7 cellular contexts compared by ENCODE assay signal in the genomic region with DNA sequence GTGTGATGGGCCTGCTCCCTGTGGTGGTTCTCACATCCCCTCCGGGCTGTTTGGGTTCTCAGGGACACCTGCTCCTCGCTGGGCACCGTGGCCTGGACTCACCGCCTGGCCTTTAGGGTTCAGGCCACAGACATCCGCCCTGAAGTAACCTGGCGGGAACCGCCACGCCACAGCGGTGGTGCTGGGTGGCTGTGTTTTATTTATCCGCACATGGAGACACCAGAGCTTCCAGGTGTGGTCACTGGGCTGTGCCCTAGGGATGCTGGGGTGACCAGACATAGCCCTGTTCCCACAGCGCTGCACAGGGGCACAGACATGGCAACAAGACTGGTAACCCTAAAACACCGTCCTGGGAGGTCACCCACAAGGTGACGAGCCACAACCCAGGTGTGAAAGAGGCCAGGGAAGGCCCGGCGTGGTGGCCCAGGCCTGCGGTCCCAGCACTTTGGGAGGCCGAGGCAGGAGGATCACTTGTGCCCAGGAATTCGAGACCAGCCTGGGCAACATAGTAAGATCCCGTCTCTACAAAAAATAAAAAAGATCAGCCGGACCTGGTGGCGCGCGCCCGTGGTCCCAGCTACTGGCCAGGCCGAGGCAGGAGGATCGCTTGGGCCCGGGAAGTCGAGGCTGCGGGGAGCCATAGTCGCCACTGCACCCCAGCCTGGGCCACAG. TPM values are rescaled to one million over a fixed set of nuclear protein-coding genes. Genes with fewer than 3 reads are reported as not detected.
DNase-seq lines count a peak whose midpoint lies in the region; ATAC-seq and TF ChIP-seq lines count a peak whose summit lies in the region.

No MANE protein-coding gene starts in this region.

- no peaks in the 10 kb centered on the region for H3K9me3 Mint-ChIP-seq in activated naive CD4-positive, alpha-beta T cell treated with anti-CD3 and anti-CD28 coated beads, Interleukin-2, amount 50 U/mL, for 72 hours
- H3K9me3 Mint-ChIP-seq in stimulated activated naive B cell treated with anti-CD40 and anti-IgM and Interleukin-4, amounts not matched to agents 10 μg/mL and 1 μg/mL and 100 μg/mL, for 72 hours: no peaks in the 10 kb centered on the region

- H3K4me1 ChIP-seq in HEK293 (ENCODE audit: control insufficient read depth, insufficient read depth, low read length): peaks cover 18% of the 10 kb centered on the region
- H3K4me1 ChIP-seq in iPS-18a (ENCODE audit: control insufficient read depth, low read depth, low read length): peaks cover 16% of the 10 kb centered on the region

- peaks cover 69% of the 10 kb centered on the region for H3K27me3 ChIP-seq in iPS-18a (ENCODE audit: control insufficient read depth, insufficient read depth, low read length)

- H3K4me3 ChIP-seq in HEK293 (ENCODE audit: low read depth, low read length) (peak overlapping the region; percentile 52), iPS-18a (ENCODE audit: low read length) (peak overlapping the region; percentile 30)

- no peak overlapping the region for H3K9ac ChIP-seq in iPS-18a (ENCODE audit: low read length)

- CTCF ChIA-PET in HEK293 (lab: Yijun Ruan, JAX): no interaction called here

- DNase-seq in activated naive CD4-positive, alpha-beta T cell treated with anti-CD3 and anti-CD28 coated beads, Interleukin-2, amount 50 U/mL, for 72 hours (ENCODE audit: low spot score in 2 of 2): no peak
- DNase-seq in stimulated activated naive B cell treated with anti-CD40 and anti-IgM and Interleukin-4, amounts not matched to agents 10 μg/mL and 1 μg/mL and 100 μg/mL, for 72 hours: no peak
- no peak for DNase-seq in NCI-H1694 treated with DMSO at 0.1 percent for 48 hours (lab: John Stamatoyannopoulos, UW)
- no peak for DNase-seq in HuH-7 (ENCODE audit: low spot score)
- no peak for DNase-seq in NCI-H2196 (lab: John Stamatoyannopoulos, UW; ENCODE audit: unreplicated experiment)

- peaks cover 27 to 38% of the 10 kb centered on the region in 2 donors for H3K4me1 Mint-ChIP-seq in stimulated activated naive B cell treated with anti-CD40 and anti-IgM and Interleukin-4, amounts not matched to agents 10 μg/mL and 1 μg/mL and 100 μg/mL, for 72 hours

- peaks cover 4 to 7% of the 10 kb centered on the region in 2 donors for H3K27me3 Mint-ChIP-seq in stimulated activated naive B cell treated with anti-CD40 and anti-IgM and Interleukin-4, amounts not matched to agents 10 μg/mL and 1 μg/mL and 100 μg/mL, for 72 hours

- peak overlapping the region; percentile 46 to 84 for H3K4me3 Mint-ChIP-seq in stimulated activated naive B cell treated with anti-CD40 and anti-IgM and Interleukin-4, amounts not matched to agents 10 μg/mL and 1 μg/mL and 100 μg/mL, for 72 hours

- POLR2A ChIA-PET in HEK293 (lab: Yijun Ruan, JAX): no interaction called here

- no peak for ATAC-seq in activated naive CD4-positive, alpha-beta T cell treated with anti-CD3 and anti-CD28 coated beads, Interleukin-2, amount 50 U/mL, for 72 hours
- peak in 1 of 2 donors; percentile 4 for ATAC-seq in stimulated activated naive B cell treated with anti-CD40 and anti-IgM and Interleukin-4, amounts not matched to agents 10 μg/mL and 1 μg/mL and 100 μg/mL, for 72 hours (replicated peaks)

- H3K36me3 Mint-ChIP-seq in activated naive CD4-positive, alpha-beta T cell treated with anti-CD3 and anti-CD28 coated beads, Interleukin-2, amount 50 U/mL, for 72 hours: no peaks in the 10 kb centered on the region
- peaks cover 0 to 16% of the 10 kb centered on the region in 2 donors for H3K36me3 Mint-ChIP-seq in stimulated activated naive B cell treated with anti-CD40 and anti-IgM and Interleukin-4, amounts not matched to agents 10 μg/mL and 1 μg/mL and 100 μg/mL, for 72 hours

- TF ChIP-seq CTCF in HEK293 (tag by site-specific recombination; IDR thresholded peaks at IDR 0.05): no peak

- H3K9me3 ChIP-seq in HEK293 (ENCODE audit: control insufficient read depth, insufficient read depth, low read depth, low read length): no peaks in the 10 kb centered on the region
- H3K9me3 ChIP-seq in iPS-18a (ENCODE audit: control insufficient read depth, low read depth, low read length): no peaks in the 10 kb centered on the region

- H3K27ac Mint-ChIP-seq in activated naive CD4-positive, alpha-beta T cell treated with anti-CD3 and anti-CD28 coated beads, Interleukin-2, amount 50 U/mL, for 72 hours: peak overlapping the region; percentile 59 to 68
- peak overlapping the region; percentile 59 for H3K27ac Mint-ChIP-seq in stimulated activated naive B cell treated with anti-CD40 and anti-IgM and Interleukin-4, amounts not matched to agents 10 μg/mL and 1 μg/mL and 100 μg/mL, for 72 hours

- H3K36me3 ChIP-seq in HEK293 (ENCODE audit: control insufficient read depth in 2 of 2, insufficient read depth in 1 of 2, low read length in 2 of 2): peaks cover 5 to 7% of the 10 kb centered on the region in 2 experiments; a peak in 2 of 3 replicates
- H3K36me3 ChIP-seq in iPS-18a (ENCODE audit: control insufficient read depth, low read depth, low read length): no peaks in the 10 kb centered on the region

- H3K27ac ChIP-seq in HEK293 (ENCODE audit: extremely low read depth, low read depth, low read length) (peak overlapping the region; percentile 72; the same call in 1 of the 2 replicates), iPS-18a (ENCODE audit: low read length) (no peak overlapping the region)

TF ChIP-seq in HEK293, 187 proteins besides CTCF, POLR2A, EP300 and RAD21:
- TF ChIP-seq ZNF121 (tag by site-specific recombination; IDR thresholded peaks at IDR 0.05): peak; percentile 98
- no peak for TF ChIP-seq ZNF266 (tag by site-specific recombination; IDR thresholded peaks at IDR 0.05; ENCODE audit: low read depth)
- no peak for TF ChIP-seq ZNF791 (tag by site-specific recombination; IDR thresholded peaks at IDR 0.05)
- no peak for TF ChIP-seq ZNF660 (tag by site-specific recombination; IDR thresholded peaks at IDR 0.05)

RNA-seq across cellular contexts. Expression of gene HSBP1L1, which starts 0.6 kb away (rescaled TPM):
- 10 to 100 TPM in 1 of 2 donors, 1 to 10 TPM in 1; 5.9 to 21.6 TPM for total RNA-seq in activated naive CD4-positive, alpha-beta T cell treated with anti-CD3 and anti-CD28 coated beads, Interleukin-2, amount 50 U/mL, for 72 hours

RNA-seq across cellular contexts. Expression of gene SLC66A2, which starts 12.3 kb away (rescaled TPM):
- 10 to 100 TPM; 15.6 to 40.0 TPM for total RNA-seq in activated naive CD4-positive, alpha-beta T cell treated with anti-CD3 and anti-CD28 coated beads, Interleukin-2, amount 50 U/mL, for 72 hours

RNA-seq across cellular contexts. Expression of gene TXNL4A, which starts 24.6 kb away (rescaled TPM):
- 100 to 1,000 TPM; 142 to 148 TPM for total RNA-seq in activated naive CD4-positive, alpha-beta T cell treated with anti-CD3 and anti-CD28 coated beads, Interleukin-2, amount 50 U/mL, for 72 hours
